11 cellular contexts compared by ENCODE assay signal in genomic region chr10:62735464-62736188, GRCh38.
DNase-seq lines count a peak whose midpoint lies in the region; ATAC-seq and TF ChIP-seq lines count a peak whose summit lies in the region.
"Had no signal": no experiment of that assay in that cellular context is flagged by ENCODE, and none has a peak within 500 bp of the region (broad histone marks: within the 10 kb centered on the region; RNA-seq: fewer than 3 reads in every experiment).

No MANE protein-coding gene starts in this region.

- POLR2A ChIA-PET in naive thymus-derived CD8-positive, alpha-beta T cell (lab: Charles Lee) = interaction anchor here (0.6 to 2.2 kb wide), 3 partner anchors 14 to 61 kb away, joined by 3 to 7 read pairs (median 5); no protein-coding TSS in a partner anchor

- H3K27me3 ChIP-seq in RWPE2 (ENCODE audit: insufficient read depth, poor library complexity, severe bottlenecking) (no peaks in the 10 kb centered on the region), foreskin keratinocyte (peaks cover 18% of the 10 kb centered on the region)

- DNase-seq in A172 (ENCODE audit: low spot score) (peak; percentile 75), RWPE2 (ENCODE audit: low spot score) (no peak), T-helper 17 cell (no peak), amygdala (lab: John Stamatoyannopoulos, UW) (no peak), foreskin keratinocyte (no peak)
- DNase-seq in naive thymus-derived CD8-positive, alpha-beta T cell = no peak
- DNase-seq: DMS153, small intestine had no signal

- peaks cover 0 to 10% (median 2%) of the 10 kb centered on the region in 4 donors for H3K4me1 Mint-ChIP-seq in naive thymus-derived CD8-positive, alpha-beta T cell
- H3K4me1 Mint-ChIP-seq in T-helper 17 cell = peaks cover 15% of the 10 kb centered on the region

- no peak overlapping the region for H3K4me3 Mint-ChIP-seq in naive thymus-derived CD8-positive, alpha-beta T cell
- no peak overlapping the region for H3K4me3 Mint-ChIP-seq in T-helper 17 cell
- H3K4me3 Mint-ChIP-seq: dendritic cell treated with granulocyte-macrophage colony-stimulating factor and Interleukin-4, amounts not matched to agents 40 ng/mL and 50 ng/mL, for 4 days had no signal

- H3K9me3 ChIP-seq in RWPE2 (ENCODE audit: severe bottlenecking) (no peaks in the 10 kb centered on the region), T-helper 17 cell (ENCODE audit: control insufficient read depth, low read length, poor library complexity, severe bottlenecking) (no peaks in the 10 kb centered on the region)

- no peak overlapping the region for H3K4me3 ChIP-seq in RWPE2 (ENCODE audit: severe bottlenecking)

- peaks cover 15% of the 10 kb centered on the region for H3K4me1 ChIP-seq in RWPE2 (ENCODE audit: insufficient read depth, poor library complexity, severe bottlenecking)
- peaks cover 13% of the 10 kb centered on the region for H3K4me1 ChIP-seq in foreskin keratinocyte

- H3K27ac ChIP-seq in RWPE2 (ENCODE audit: poor library complexity, severe bottlenecking) (no peak overlapping the region), foreskin keratinocyte (no peak overlapping the region)

- peak; percentile 73 for ATAC-seq in GM18907 (IDR thresholded peaks at IDR 0.05; ENCODE audit: unreplicated experiment)
- peak; percentile 29 for ATAC-seq in HG03039 (IDR thresholded peaks at IDR 0.05; ENCODE audit: unreplicated experiment)
- ATAC-seq in RWPE2 (ENCODE audit: low read depth) = 0 out of 3 replicates have a peak, but pooled peaks have one; percentile 26
- no peak for ATAC-seq in naive thymus-derived CD8-positive, alpha-beta T cell
- ATAC-seq in T-helper 17 cell = no peak
- ATAC-seq in foreskin keratinocyte = no peak

- H3K36me3 Mint-ChIP-seq in naive thymus-derived CD8-positive, alpha-beta T cell = no peaks in the 10 kb centered on the region
- H3K36me3 Mint-ChIP-seq in T-helper 17 cell (ENCODE audit: low read depth) = no peaks in the 10 kb centered on the region

- no peak overlapping the region for H3K27ac Mint-ChIP-seq in naive thymus-derived CD8-positive, alpha-beta T cell
- H3K27ac Mint-ChIP-seq in T-helper 17 cell = no peak overlapping the region
- H3K27ac Mint-ChIP-seq: dendritic cell treated with granulocyte-macrophage colony-stimulating factor and Interleukin-4, amounts not matched to agents 40 ng/mL and 50 ng/mL, for 4 days had no signal

- H3K9me3 Mint-ChIP-seq in naive thymus-derived CD8-positive, alpha-beta T cell = peaks cover 0 to 3% (median 0%) of the 10 kb centered on the region in 9 donors
- H3K9me3 Mint-ChIP-seq: dendritic cell treated with granulocyte-macrophage colony-stimulating factor and Interleukin-4, amounts not matched to agents 40 ng/mL and 50 ng/mL, for 4 days had no signal

- H3K27me3 Mint-ChIP-seq in naive thymus-derived CD8-positive, alpha-beta T cell = peaks cover 0 to 28% (median 3%) of the 10 kb centered on the region in 5 donors
- no peaks in the 10 kb centered on the region for H3K27me3 Mint-ChIP-seq in T-helper 17 cell
- H3K27me3 Mint-ChIP-seq: dendritic cell treated with granulocyte-macrophage colony-stimulating factor and Interleukin-4, amounts not matched to agents 40 ng/mL and 50 ng/mL, for 4 days had no signal

- TF ChIP-seq CTCF in RWPE2 (IDR thresholded peaks at IDR 0.05; ENCODE audit: poor library complexity, severe bottlenecking) = no peak
- no peak for TF ChIP-seq CTCF in foreskin keratinocyte (conservative IDR thresholded peaks at IDR 0.05)

- no peaks in the 10 kb centered on the region for H3K36me3 ChIP-seq in RWPE2 (ENCODE audit: low read depth)

Comparison
In these comparisons a context has a peak if more than half of its experiments do, and no peak if none do; other contexts are left out.
1. ATAC-seq: peak in GM18907 (single experiment), HG03039 (single experiment) and RWPE2 (single experiment); none in naive thymus-derived CD8-positive, alpha-beta T cell (0 of 2), T-helper 17 cell (single experiment) and foreskin keratinocyte (single experiment).